ENCODE assay signal across 8 cellular contexts in the genomic region with DNA sequence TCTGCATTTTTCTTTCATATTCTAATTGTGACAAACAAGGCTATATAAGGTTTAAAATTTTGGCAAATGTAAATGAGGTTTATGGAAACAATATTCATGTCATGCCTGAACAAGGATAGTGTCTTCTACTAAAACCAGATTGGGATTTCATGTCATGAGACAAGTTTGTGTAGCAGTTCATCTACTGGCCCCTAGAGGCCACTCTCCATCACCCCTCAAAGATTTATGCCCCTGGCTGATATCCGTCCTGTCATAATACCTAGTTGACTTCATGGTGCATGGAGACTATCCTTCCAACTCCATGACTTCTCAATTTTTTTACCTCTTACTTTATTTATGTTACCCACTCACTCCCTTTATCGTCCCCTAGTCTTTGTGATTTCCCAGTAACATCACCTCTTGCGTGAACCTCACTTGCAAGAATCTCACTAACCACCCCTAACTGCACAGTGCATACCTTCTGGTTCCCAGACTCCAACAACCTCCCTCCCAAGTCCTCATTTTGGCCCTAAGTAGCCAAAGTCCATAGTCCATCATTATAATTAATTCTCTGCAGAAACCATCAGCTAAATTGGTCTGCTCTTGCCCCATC.
DNase-seq lines count a peak whose midpoint lies in the region; ATAC-seq and TF ChIP-seq lines count a peak whose summit lies in the region.

No MANE protein-coding gene starts in this region.

- DNase-seq in NOMO-1 (lab: John Stamatoyannopoulos, UW; ENCODE audit: unreplicated experiment in 2 of 2), result peak; percentile 5 to 10
- no peak for DNase-seq in NOMO-1 treated with DMSO at 0.1 percent for 48 hours (lab: John Stamatoyannopoulos, UW; ENCODE audit: unreplicated experiment)
- DNase-seq in HPDE6-E6E7 (ENCODE audit: extremely low spot score), result peak; percentile 33
- no peak for DNase-seq in RWPE2 (ENCODE audit: low spot score)
- DNase-seq in stimulated activated CD8-positive, alpha-beta memory T cell treated with anti-CD3 and anti-CD28 coated beads, Interleukin-4, amount 100 ng/mL, for 48 hours, result peak; percentile 26
- no peak for DNase-seq in KG1 (lab: John Stamatoyannopoulos, UW)

- TF ChIP-seq EP300 in gastroesophageal sphincter (IDR thresholded peaks at IDR 0.05), result no peak

- TF ChIP-seq CTCF in RWPE2 (IDR thresholded peaks at IDR 0.05; ENCODE audit: poor library complexity, severe bottlenecking) (peak; percentile 90), gastroesophageal sphincter (IDR thresholded peaks at IDR 0.05) (peak; percentile 28 to 67 (median 46))

- H3K27ac ChIP-seq in RWPE2 (ENCODE audit: poor library complexity, severe bottlenecking), result no peak overlapping the region
- no peak overlapping the region for H3K27ac ChIP-seq in gastroesophageal sphincter

- peak; percentile 89 for ATAC-seq in GM21526 (IDR thresholded peaks at IDR 0.05; ENCODE audit: low FRiP score, unreplicated experiment)
- peak; percentile 73 for ATAC-seq in RWPE2 (ENCODE audit: low read depth)
- ATAC-seq in gastroesophageal sphincter, result no peak

- peaks cover 11% of the 10 kb centered on the region for H3K4me1 ChIP-seq in RWPE2 (ENCODE audit: insufficient read depth, poor library complexity, severe bottlenecking)
- H3K4me1 ChIP-seq in gastroesophageal sphincter, result no peaks in the 10 kb centered on the region

- TF ChIP-seq POLR2A in gastroesophageal sphincter (IDR thresholded peaks at IDR 0.05), result no peak

- H3K27me3 ChIP-seq in RWPE2 (ENCODE audit: insufficient read depth, poor library complexity, severe bottlenecking) (no peaks in the 10 kb centered on the region), gastroesophageal sphincter (no peaks in the 10 kb centered on the region)

- no peaks in the 10 kb centered on the region for H3K36me3 ChIP-seq in RWPE2 (ENCODE audit: low read depth)
- no peaks in the 10 kb centered on the region for H3K36me3 ChIP-seq in gastroesophageal sphincter

- H3K9me3 ChIP-seq in RWPE2 (ENCODE audit: severe bottlenecking) (no peaks in the 10 kb centered on the region), gastroesophageal sphincter (no peaks in the 10 kb centered on the region)

- H3K4me3 ChIP-seq in RWPE2 (ENCODE audit: severe bottlenecking) (no peak overlapping the region), gastroesophageal sphincter (no peak overlapping the region)

- 77 to 78% methylated on average over 3 of the region's 3 CpGs for WGBS in gastroesophageal sphincter (ENCODE audit: low coverage in 1 of 2), 2 donors

Comparison
In these comparisons a context has a peak if more than half of its experiments do, and no peak if none do; other contexts are left out.
1. DNase-seq: peak in NOMO-1 (2 of 2), HPDE6-E6E7 (single experiment) and stimulated activated CD8-positive, alpha-beta memory T cell treated with anti-CD3 and anti-CD28 coated beads, Interleukin-4, amount 100 ng/mL, for 48 hours (single experiment); none in NOMO-1 treated with DMSO at 0.1 percent for 48 hours (single experiment), RWPE2 (single experiment) and KG1 (single experiment).